ENCODE assay signal across 10 cellular contexts in the genomic region with DNA sequence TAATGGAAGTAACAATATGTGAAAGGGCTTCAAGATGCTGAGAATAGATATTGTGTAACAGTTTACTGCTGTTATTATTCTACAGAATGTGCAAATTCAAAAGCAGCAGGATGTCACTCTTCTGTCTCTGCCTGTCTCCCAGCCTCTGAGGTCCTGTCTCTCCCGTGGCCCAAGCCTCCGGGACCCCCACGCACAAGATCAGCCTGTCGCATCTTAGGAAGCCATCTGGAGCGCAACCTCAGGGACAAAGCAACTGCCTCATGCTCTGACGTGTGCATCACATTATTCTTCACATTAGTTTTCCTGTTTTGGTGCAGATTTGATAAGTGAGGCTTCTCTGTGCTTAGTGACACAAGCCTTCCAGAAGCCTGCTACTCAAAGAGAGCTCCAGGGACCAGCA.
"Had no signal": no experiment of that assay in that cellular context is flagged by ENCODE, and none has a peak within 500 bp of the region (broad histone marks: within the 10 kb centered on the region; RNA-seq: fewer than 3 reads in every experiment).

No MANE protein-coding gene starts in this region.

- H2AFZ ChIP-seq: GM23248 had no signal

- H3K4me3 Mint-ChIP-seq: HFFc6, IgD-negative memory B cell had no signal

- H3K27ac ChIP-seq: GM23248, HL-60 had no signal

- FAIRE-seq: HepG2 had no signal

- DNase-seq: GM23248, GOT3, H7, HFFc6, KG1 had no signal

- H3K36me3 Mint-ChIP-seq: IgD-negative memory B cell had no signal

- H3K27ac Mint-ChIP-seq: HFFc6, IgD-negative memory B cell had no signal

- H3K9me3 ChIP-seq: HAP-1 had no signal

- H3K4me1 ChIP-seq: HAP-1 had no signal

- ATAC-seq: HCT116, HepG2 had no signal

- H3K4me3 ChIP-seq: GM23248, HAP-1 had no signal

- H3K36me3 ChIP-seq: HAP-1 had no signal
